33 cellular contexts compared by ENCODE assay signal in the genomic region with DNA sequence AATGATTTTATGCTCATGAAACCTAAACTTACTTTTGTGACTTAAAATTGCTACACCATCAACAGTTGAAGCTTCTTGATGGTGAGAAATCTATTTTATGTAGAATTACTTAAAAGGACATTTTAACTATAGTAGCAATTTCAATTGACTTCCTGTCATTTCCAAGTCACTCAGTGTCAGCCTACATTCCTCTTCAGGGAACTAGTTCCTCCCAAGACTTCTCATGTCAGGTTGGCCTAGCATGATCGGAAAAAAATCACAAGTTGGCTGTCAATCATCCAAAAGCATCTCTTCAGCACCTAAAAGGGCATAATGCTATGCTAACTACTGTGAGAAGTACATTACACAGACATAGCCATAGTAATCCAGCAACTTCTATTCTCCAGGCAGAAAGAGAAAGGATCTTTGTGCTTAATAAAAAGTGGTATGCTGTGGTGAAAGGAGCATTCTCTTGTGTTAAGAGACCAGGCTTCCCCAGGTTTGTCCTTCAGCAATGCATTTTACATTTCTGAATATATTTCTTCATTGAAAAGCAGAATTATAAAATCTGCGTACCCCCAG.
"Had no signal": no experiment of that assay in that cellular context is flagged by ENCODE, and none has a peak within 500 bp of the region (broad histone marks: within the 10 kb centered on the region; RNA-seq: fewer than 3 reads in every experiment).

No MANE protein-coding gene starts in this region.

- ATAC-seq: activated CD4-positive, alpha-beta T cell treated with anti-CD3 and anti-CD28 coated beads for 36 hours; activated CD8-positive, alpha-beta memory T cell treated with anti-CD3 and anti-CD28 coated beads, Interleukin-2, amount 10 ng/mL, durations not matched to agents 7 days and 5 days; activated CD8-positive, alpha-beta T cell treated with anti-CD3 and anti-CD28 coated beads, Interleukin-2, amount 10 ng/mL, durations not matched to agents 7 days and 5 days; activated naive CD8-positive, alpha-beta T cell treated with anti-CD3 and anti-CD28 coated beads, Interleukin-2, amount 50 U/mL, for 24 hours; body of pancreas; effector memory CD8-positive, alpha-beta T cell; foreskin keratinocyte; gastrocnemius medialis; heart left ventricle had no signal

- H3K27me3 ChIP-seq: adrenal gland, body of pancreas, esophagus muscularis mucosa, foreskin keratinocyte, gastrocnemius medialis had no signal

- H3K9me3 ChIP-seq: adrenal gland, body of pancreas, esophagus muscularis mucosa, gastrocnemius medialis had no signal

- DNase-seq: activated CD4-positive, alpha-beta memory T cell treated with anti-CD3 and anti-CD28 coated beads for 36 hours; activated CD4-positive, alpha-beta T cell treated with anti-CD3 and anti-CD28 coated beads for 36 hours; activated CD4-positive, alpha-beta T cell treated with anti-CD3 and anti-CD28 coated beads, Interleukin-2, amount 10 ng/mL, durations not matched to agents 24 days and 14 days; activated CD4-positive, CD25-positive, alpha-beta regulatory T cell; activated CD4-positive, CD25-positive, alpha-beta regulatory T cell treated with anti-CD3 and anti-CD28 coated beads, Interleukin-2, amount 50 U/mL, for 72 hours; activated CD8-positive, alpha-beta memory T cell treated with anti-CD3 and anti-CD28 coated beads, Interleukin-2, amount 10 ng/mL, durations not matched to agents 7 days and 5 days; activated CD8-positive, alpha-beta memory T cell treated with anti-CD3 and anti-CD28 coated beads, Interleukin-2, amount 50 U/mL, for 4 hours; activated CD8-positive, alpha-beta T cell treated with anti-CD3 and anti-CD28 coated beads, Interleukin-2, amount 10 ng/mL, durations not matched to agents 7 days and 5 days; activated effector memory CD4-positive, alpha-beta T cell treated with anti-CD3 and anti-CD28 coated beads, Interleukin-2, amount 50 U/mL, for 16 hours; activated naive CD4-positive, alpha-beta T cell treated with anti-CD3 and anti-CD28 coated beads for 36 hours; activated naive CD8-positive, alpha-beta T cell treated with anti-CD3 and anti-CD28 coated beads for 36 hours; activated naive CD8-positive, alpha-beta T cell treated with anti-CD3 and anti-CD28 coated beads, Interleukin-2, amount 50 U/mL, for 24 hours; activated T-cell treated with anti-CD3 and anti-CD28 coated beads, Interleukin-2, amount 50 U/mL, for 1 hour; activated T-cell treated with anti-CD3 and anti-CD28 coated beads, Interleukin-2, amount 50 U/mL, for 48 hours; adrenal gland; amygdala; aorta; body of pancreas; cortex of kidney; dermis blood vessel endothelial cell; effector CD4-positive, alpha-beta T cell; effector memory CD8-positive, alpha-beta T cell; erythroblast; foreskin keratinocyte; gastrocnemius medialis; glutamatergic neuron; heart left ventricle; T1000; WERI-Rb-1 had no signal

- H3K36me3 Mint-ChIP-seq: activated CD4-positive, alpha-beta memory T cell treated with anti-CD3 and anti-CD28 coated beads for 36 hours; activated CD8-positive, alpha-beta memory T cell treated with anti-CD3 and anti-CD28 coated beads, Interleukin-2, amount 10 ng/mL, durations not matched to agents 7 days and 5 days; activated naive CD4-positive, alpha-beta T cell treated with anti-CD3 and anti-CD28 coated beads, Interleukin-2, amount 50 U/mL, for 24 hours; activated naive CD8-positive, alpha-beta T cell treated with anti-CD3 and anti-CD28 coated beads for 36 hours had no signal

- H3K4me1 Mint-ChIP-seq: activated CD4-positive, alpha-beta T cell treated with anti-CD3 and anti-CD28 coated beads for 36 hours; activated CD4-positive, alpha-beta T cell treated with anti-CD3 and anti-CD28 coated beads, Interleukin-2, amount 10 ng/mL, durations not matched to agents 24 days and 14 days; activated CD8-positive, alpha-beta memory T cell treated with anti-CD3 and anti-CD28 coated beads, Interleukin-2, amount 10 ng/mL, durations not matched to agents 7 days and 5 days; activated naive CD4-positive, alpha-beta T cell treated with anti-CD3 and anti-CD28 coated beads, Interleukin-2, amount 50 U/mL, for 24 hours; activated naive CD8-positive, alpha-beta T cell treated with anti-CD3 and anti-CD28 coated beads for 36 hours; activated naive CD8-positive, alpha-beta T cell treated with anti-CD3 and anti-CD28 coated beads, Interleukin-2, amount 50 U/mL, for 24 hours had no signal

- H3K4me3 ChIP-seq: adrenal gland, body of pancreas, esophagus muscularis mucosa, gastrocnemius medialis, heart left ventricle had no signal

- H3K36me3 ChIP-seq: adrenal gland, esophagus muscularis mucosa, gastrocnemius medialis, heart left ventricle, WERI-Rb-1 had no signal

- H3K9me3 Mint-ChIP-seq: activated CD4-positive, alpha-beta T cell treated with anti-CD3 and anti-CD28 coated beads, Interleukin-2, amount 10 ng/mL, durations not matched to agents 24 days and 14 days; activated naive CD8-positive, alpha-beta T cell treated with anti-CD3 and anti-CD28 coated beads for 36 hours; activated T-helper 2 cell treated with anti-CD3 and anti-CD28 coated beads, Interferon-gamma antibody, Interleukin-2, Interleukin-4, amounts not matched to agents 10 μg/mL and 5 μg/mL and 100 μg/mL, durations not matched to agents 14 hours and 24 hours and 36 hours; effector memory CD8-positive, alpha-beta T cell had no signal

- H3K4me1 ChIP-seq: adrenal gland, body of pancreas, esophagus muscularis mucosa, foreskin keratinocyte, gastrocnemius medialis, heart left ventricle had no signal

- H3K4me3 Mint-ChIP-seq: activated CD4-positive, alpha-beta memory T cell treated with anti-CD3 and anti-CD28 coated beads for 36 hours; activated CD4-positive, alpha-beta T cell treated with anti-CD3 and anti-CD28 coated beads for 36 hours; activated CD4-positive, alpha-beta T cell treated with anti-CD3 and anti-CD28 coated beads, Interleukin-2, amount 10 ng/mL, durations not matched to agents 24 days and 14 days; activated CD8-positive, alpha-beta memory T cell treated with anti-CD3 and anti-CD28 coated beads, Interleukin-2, amount 10 ng/mL, durations not matched to agents 7 days and 5 days; activated CD8-positive, alpha-beta T cell treated with anti-CD3 and anti-CD28 coated beads, Interleukin-2, amount 10 ng/mL, durations not matched to agents 7 days and 5 days; activated naive CD4-positive, alpha-beta T cell treated with anti-CD3 and anti-CD28 coated beads for 36 hours; activated naive CD4-positive, alpha-beta T cell treated with anti-CD3 and anti-CD28 coated beads, Interleukin-2, amount 50 U/mL, for 24 hours; activated naive CD8-positive, alpha-beta T cell treated with anti-CD3 and anti-CD28 coated beads for 36 hours; activated naive CD8-positive, alpha-beta T cell treated with anti-CD3 and anti-CD28 coated beads, Interleukin-2, amount 50 U/mL, for 24 hours; activated T-helper 1 cell treated with anti-CD3 and anti-CD28 coated beads, Interleukin-12 subunit alpha, Interleukin-12 subunit beta, Interleukin-2, Interleukin-4 antibody, amounts not matched to agents 30 ng/mL and 10 ng/mL and 1 ng/mL, durations not matched to agents 14 hours and 24 hours and 36 hours; effector memory CD8-positive, alpha-beta T cell had no signal

- H3K27me3 Mint-ChIP-seq: activated CD4-positive, alpha-beta T cell treated with anti-CD3 and anti-CD28 coated beads, Interleukin-2, amount 10 ng/mL, durations not matched to agents 24 days and 14 days; activated CD8-positive, alpha-beta memory T cell treated with anti-CD3 and anti-CD28 coated beads, Interleukin-2, amount 10 ng/mL, durations not matched to agents 7 days and 5 days; activated naive CD4-positive, alpha-beta T cell treated with anti-CD3 and anti-CD28 coated beads, Interleukin-2, amount 50 U/mL, for 24 hours; activated naive CD8-positive, alpha-beta T cell treated with anti-CD3 and anti-CD28 coated beads, Interleukin-2, amount 50 U/mL, for 24 hours; effector memory CD8-positive, alpha-beta T cell had no signal

- H3K27ac ChIP-seq: adrenal gland, body of pancreas, esophagus muscularis mucosa, foreskin keratinocyte, gastrocnemius medialis, heart left ventricle, WERI-Rb-1 had no signal

- H3K27ac Mint-ChIP-seq: activated CD4-positive, alpha-beta memory T cell treated with anti-CD3 and anti-CD28 coated beads for 36 hours; activated CD4-positive, alpha-beta T cell treated with anti-CD3 and anti-CD28 coated beads for 36 hours; activated CD4-positive, alpha-beta T cell treated with anti-CD3 and anti-CD28 coated beads, Interleukin-2, amount 10 ng/mL, durations not matched to agents 24 days and 14 days; activated CD8-positive, alpha-beta memory T cell treated with anti-CD3 and anti-CD28 coated beads, Interleukin-2, amount 10 ng/mL, durations not matched to agents 7 days and 5 days; activated CD8-positive, alpha-beta T cell treated with anti-CD3 and anti-CD28 coated beads, Interleukin-2, amount 10 ng/mL, durations not matched to agents 7 days and 5 days; activated naive CD4-positive, alpha-beta T cell treated with anti-CD3 and anti-CD28 coated beads for 36 hours; activated naive CD4-positive, alpha-beta T cell treated with anti-CD3 and anti-CD28 coated beads, Interleukin-2, amount 50 U/mL, for 24 hours; activated naive CD8-positive, alpha-beta T cell treated with anti-CD3 and anti-CD28 coated beads for 36 hours; activated naive CD8-positive, alpha-beta T cell treated with anti-CD3 and anti-CD28 coated beads, Interleukin-2, amount 50 U/mL, for 24 hours; activated T-helper 1 cell treated with anti-CD3 and anti-CD28 coated beads, Interleukin-12 subunit alpha, Interleukin-12 subunit beta, Interleukin-2, Interleukin-4 antibody, amounts not matched to agents 30 ng/mL and 10 ng/mL and 1 ng/mL, durations not matched to agents 14 hours and 24 hours and 36 hours; activated T-helper 2 cell treated with anti-CD3 and anti-CD28 coated beads, Interferon-gamma antibody, Interleukin-2, Interleukin-4, amounts not matched to agents 10 μg/mL and 5 μg/mL and 100 μg/mL, durations not matched to agents 14 hours and 24 hours and 36 hours; effector memory CD8-positive, alpha-beta T cell had no signal
